ENCODE assay signal across 8 cellular contexts in the genomic region with DNA sequence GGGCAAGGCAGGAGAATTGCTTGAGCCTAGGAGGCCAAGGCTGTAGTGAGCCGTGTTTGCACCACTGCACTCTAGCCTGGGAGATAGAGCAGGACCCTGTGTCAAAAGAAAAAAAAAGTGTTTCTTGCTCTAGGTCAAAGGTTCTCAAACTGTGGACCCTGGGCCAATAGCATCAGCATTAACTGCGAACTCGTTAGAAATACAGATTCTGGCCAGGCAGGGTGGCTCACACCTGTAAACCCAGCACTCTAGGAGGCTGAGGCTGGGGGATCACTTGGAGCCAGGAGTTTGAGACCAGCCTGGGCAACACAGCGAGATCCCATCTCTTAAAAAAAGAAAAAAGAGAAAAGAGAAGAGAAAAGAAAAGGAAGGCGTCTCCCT.
DNase-seq lines count a peak whose midpoint lies in the region; ATAC-seq and TF ChIP-seq lines count a peak whose summit lies in the region.

No MANE protein-coding gene starts in this region.

- H3K27me3 ChIP-seq in NT2/D1 (ENCODE audit: insufficient read depth, insufficient read length) (peaks cover 22% of the 10 kb centered on the region), endocrine pancreas (ENCODE audit: control insufficient read depth, insufficient read depth, low read length) (no peaks in the 10 kb centered on the region), neuron (ENCODE audit: insufficient read depth, low read length) (no peaks in the 10 kb centered on the region), WERI-Rb-1 (ENCODE audit: insufficient read depth, low read depth, severe bottlenecking) (no peaks in the 10 kb centered on the region)

- H3K27ac ChIP-seq in C4-2B (peak overlapping the region; percentile 71; the same call in 1 of the 2 replicates), WERI-Rb-1 (no peak overlapping the region)

- TF ChIP-seq CTCF in C4-2B (conservative IDR thresholded peaks at IDR 0.05) (no peak), WERI-Rb-1 (IDR thresholded peaks at IDR 0.05; ENCODE audit: low read depth, low read length) (no peak)

- H3K9ac ChIP-seq in NT2/D1 (ENCODE audit: insufficient read length, low read depth) = peak overlapping the region; percentile 77
- peak overlapping the region; percentile 60 for H3K9ac ChIP-seq in endocrine pancreas (ENCODE audit: control insufficient read depth, insufficient read depth, low read length)

- peak overlapping the region; percentile 98 for H2AFZ ChIP-seq in neuron (ENCODE audit: low read depth, low read length)

- H3K4me3 ChIP-seq in NT2/D1 (ENCODE audit: insufficient read length, low read depth) (peak overlapping the region; percentile 78), endocrine pancreas (ENCODE audit: control insufficient read depth, insufficient read depth, low read length) (peak overlapping the region; percentile 50), neuron (ENCODE audit: low read length) (peak overlapping the region; percentile 82), WERI-Rb-1 (ENCODE audit: low read depth, low read length) (no peak overlapping the region)

- H3K4me1 ChIP-seq in NT2/D1 (ENCODE audit: insufficient read depth, insufficient read length) = no peaks in the 10 kb centered on the region
- no peaks in the 10 kb centered on the region for H3K4me1 ChIP-seq in endocrine pancreas (ENCODE audit: control insufficient read depth, insufficient read depth, low read length)
- peaks cover 4% of the 10 kb centered on the region for H3K4me1 ChIP-seq in neuron (ENCODE audit: insufficient read depth, low read length)

- H3K36me3 ChIP-seq in NT2/D1 (ENCODE audit: insufficient read depth, insufficient read length, low read length) (no peaks in the 10 kb centered on the region), endocrine pancreas (ENCODE audit: control insufficient read depth, insufficient read depth, low read length) (no peaks in the 10 kb centered on the region), neuron (ENCODE audit: insufficient read depth, low read length) (no peaks in the 10 kb centered on the region), WERI-Rb-1 (no peaks in the 10 kb centered on the region)

- no peak for DNase-seq in NT2/D1 (ENCODE audit: low read depth, low spot score)
- DNase-seq in activated gamma-delta T cell treated with Interleukin-2 at 50 U/mL for 16 hours = no peak
- DNase-seq in WERI-Rb-1 = no peak
- no peak for DNase-seq in NCI-H748 treated with DMSO at 0.1 percent for 48 hours (lab: John Stamatoyannopoulos, UW)

- ATAC-seq in HG03378 (IDR thresholded peaks at IDR 0.05; ENCODE audit: unreplicated experiment) = no peak

- no peaks in the 10 kb centered on the region for H3K9me3 ChIP-seq in NT2/D1 (ENCODE audit: insufficient read depth, low read length)
- no peaks in the 10 kb centered on the region for H3K9me3 ChIP-seq in endocrine pancreas (ENCODE audit: control insufficient read depth, low read length)
- H3K9me3 ChIP-seq in neuron (ENCODE audit: low read length) = no peaks in the 10 kb centered on the region
- no peaks in the 10 kb centered on the region for H3K9me3 ChIP-seq in WERI-Rb-1 (ENCODE audit: severe bottlenecking)
